ENCODE assay signal across 2 cellular contexts in genomic region chr6:36793296-36793912, GRCh38.
A peak's percentile ranks its signal among the peaks of the same experiment; 100 is the strongest.
TF ChIP-seq lines count a peak whose summit lies in the region.

No MANE protein-coding gene starts in this region.

TF ChIP-seq in H1, 55 proteins besides CTCF, POLR2A, EP300 and RAD21 (continued from another document):
- TF ChIP-seq NRF1 (IDR thresholded peaks at IDR 0.05; ENCODE audit: low read depth, low read length) (no peak), TAF7 (optimal IDR thresholded peaks at IDR 0.05; ENCODE audit: borderline replicate concordance, low read depth, low read length) (peak; percentile 27), USF2 (IDR thresholded peaks at IDR 0.05; ENCODE audit: low read length) (no peak), FOSL1 (IDR thresholded peaks at IDR 0.05; ENCODE audit: insufficient read depth, low read depth, low read length) (no peak), CHD7 (IDR thresholded peaks at IDR 0.05; ENCODE audit: insufficient replicate concordance, low read length) (no peak), BRCA1 (IDR thresholded peaks at IDR 0.05; ENCODE audit: low read depth, low read length) (no peak), CREB1 (IDR thresholded peaks at IDR 0.05) (no peak), SIRT6 (IDR thresholded peaks at IDR 0.05; ENCODE audit: low read length) (no peak), EGR1 (IDR thresholded peaks at IDR 0.05; ENCODE audit: borderline replicate concordance, low read depth, low read length) (0 out of 2 replicates have a peak, but pooled peaks have one; percentile 20), EZH2 (IDR thresholded peaks at IDR 0.05; ENCODE audit: low read depth, low read length, severe bottlenecking) (no peak), BCL11A (IDR thresholded peaks at IDR 0.05; ENCODE audit: low read depth in 2 of 2, low read length in 2 of 2) (no peak), POU5F1 (IDR thresholded peaks at IDR 0.05; ENCODE audit: low read depth, low read length) (no peak), RXRA (IDR thresholded peaks at IDR 0.05; ENCODE audit: insufficient read depth, low read depth, low read length) (no peak), RNF2 (IDR thresholded peaks at IDR 0.05; ENCODE audit: borderline replicate concordance, low read depth, low read length, missing control alignments, poor library complexity, severe bottlenecking) (no peak), TCF12 (IDR thresholded peaks at IDR 0.05; ENCODE audit: low read depth, low read length) (no peak)

TF ChIP-seq in neural cell, 6 proteins besides CTCF, POLR2A, EP300 and RAD21:
- TF ChIP-seq REST (IDR thresholded peaks at IDR 0.05; ENCODE audit: borderline replicate concordance) (no peak), MXI1 (conservative IDR thresholded peaks at IDR 0.05; ENCODE audit: poor library complexity, severe bottlenecking) (no peak), EZH2 (IDR thresholded peaks at IDR 0.05; ENCODE audit: borderline replicate concordance, insufficient read depth, low read length, poor library complexity, severe bottlenecking) (no peak)
